Comparison of ENCODE assay signal across 1 cellular context in genomic region chr7:135512135-135512887, GRCh38.
TF ChIP-seq lines count a peak whose summit lies in the region.

No MANE protein-coding gene starts in this region.

TF ChIP-seq in IMR-90, 13 proteins besides CTCF, POLR2A, EP300 and RAD21 (continued from another document):
- TF ChIP-seq SMC3 (IDR thresholded peaks at IDR 0.05; ENCODE audit: low read depth, low read length) (peak; percentile 29; the same call in 1 of the 2 replicates), CEBPB (IDR thresholded peaks at IDR 0.05; ENCODE audit: low read depth, low read length) (no peak), MAZ (IDR thresholded peaks at IDR 0.05; ENCODE audit: borderline replicate concordance, low read depth, low read length) (no peak), MAFK (IDR thresholded peaks at IDR 0.05; ENCODE audit: low read depth, low read length) (0 out of 2 replicates have a peak, but pooled peaks have one; percentile 8), RCOR1 (IDR thresholded peaks at IDR 0.05; ENCODE audit: insufficient replicate concordance, low read length) (no peak), BHLHE40 (IDR thresholded peaks at IDR 0.05; ENCODE audit: low read depth, low read length) (no peak)
